Comparison of ENCODE assay signal across 21 cellular contexts in genomic region chr20:35011589-35012226, GRCh38. TPM values are rescaled to one million over a fixed set of nuclear protein-coding genes. Genes with fewer than 3 reads are reported as not detected.
DNase-seq lines count a peak whose midpoint lies in the region; ATAC-seq and TF ChIP-seq lines count a peak whose summit lies in the region.
"Had no signal": no experiment of that assay in that cellular context is flagged by ENCODE, and none has a peak within 500 bp of the region (broad histone marks: within the 10 kb centered on the region; RNA-seq: fewer than 3 reads in every experiment).

No MANE protein-coding gene starts in this region.

- no peaks in the 10 kb centered on the region for H3K27me3 Mint-ChIP-seq in effector memory CD8-positive, alpha-beta T cell
- H3K27me3 Mint-ChIP-seq: dendritic cell treated with granulocyte-macrophage colony-stimulating factor and Interleukin-4, amounts not matched to agents 40 ng/mL and 50 ng/mL, for 4 days had no signal

- H3K9me3 ChIP-seq in Peyer's patch (no peaks in the 10 kb centered on the region), trophoblast cell (ENCODE audit: insufficient read depth, low read depth, low read length) (no peaks in the 10 kb centered on the region)
- H3K9me3 ChIP-seq: neutrophil, tibial artery had no signal

- no peak overlapping the region for H2BK12ac ChIP-seq in trophoblast cell (ENCODE audit: low read length)

- no peak overlapping the region for H2AK5ac ChIP-seq in trophoblast cell (ENCODE audit: low read length)

- no peaks in the 10 kb centered on the region for H3K9me3 Mint-ChIP-seq in effector memory CD8-positive, alpha-beta T cell
- H3K9me3 Mint-ChIP-seq: activated naive CD4-positive, alpha-beta T cell treated with anti-CD3 and anti-CD28 coated beads for 36 hours; dendritic cell treated with granulocyte-macrophage colony-stimulating factor and Interleukin-4, amounts not matched to agents 40 ng/mL and 50 ng/mL, for 4 days had no signal

- H4K12ac ChIP-seq in trophoblast cell (ENCODE audit: low read depth, low read length) = no peak overlapping the region

- TF ChIP-seq CTCF in Peyer's patch (IDR thresholded peaks at IDR 0.05) (no peak), GM13976 (IDR thresholded peaks at IDR 0.05; ENCODE audit: borderline replicate concordance, control extremely low read depth, extremely low read depth, insufficient read depth, missing control alignments) (no peak)

- H3K4me3 ChIP-seq in Peyer's patch = no peak overlapping the region
- H3K4me3 ChIP-seq in trophoblast cell (ENCODE audit: low read depth, low read length) = no peak overlapping the region
- H3K4me3 ChIP-seq: tibial artery had no signal

- peaks cover 83% of the 10 kb centered on the region for H3K36me3 Mint-ChIP-seq in effector memory CD8-positive, alpha-beta T cell (ENCODE audit: insufficient read depth)

- no peaks in the 10 kb centered on the region for H3K79me2 ChIP-seq in trophoblast cell (ENCODE audit: control insufficient read depth, insufficient read depth, low read length, poor library complexity)

- in situ Hi-C loops in GM13976 (cut with MboI; ENCODE audit: low sequenced_read_pairs, unreplicated experiment) = no loop called here

- H4K91ac ChIP-seq in trophoblast cell (ENCODE audit: low read depth, low read length) = no peak overlapping the region

- no peak overlapping the region for H4K8ac ChIP-seq in trophoblast cell (ENCODE audit: low read depth, low read length)

- H3K4me1 Mint-ChIP-seq in effector memory CD8-positive, alpha-beta T cell (ENCODE audit: low read depth in 2 of 2) = peaks cover 0 to 4% of the 10 kb centered on the region in 2 donors

- no peak overlapping the region for H3K14ac ChIP-seq in trophoblast cell (ENCODE audit: low read length)

- no peak overlapping the region for H3K23ac ChIP-seq in trophoblast cell (ENCODE audit: low read length)

- no peak for ATAC-seq in effector memory CD8-positive, alpha-beta T cell (replicated peaks)
- no peak for ATAC-seq in GM18519 (IDR thresholded peaks at IDR 0.05; ENCODE audit: low FRiP score, unreplicated experiment)
- ATAC-seq: foreskin keratinocyte had no signal

- H2BK120ac ChIP-seq in trophoblast cell (ENCODE audit: insufficient read depth, low read length, poor library complexity) = no peak overlapping the region

- H3K18ac ChIP-seq in trophoblast cell (ENCODE audit: low read length) = no peak overlapping the region

- no peak overlapping the region for H2AFZ ChIP-seq in trophoblast cell (ENCODE audit: insufficient read depth, low read length, poor library complexity)

- H3K9ac ChIP-seq in trophoblast cell (ENCODE audit: low read length) = no peak overlapping the region

- no peak overlapping the region for H3K27ac ChIP-seq in Peyer's patch
- peak overlapping the region; percentile 58 for H3K27ac ChIP-seq in trophoblast cell (ENCODE audit: low read depth, low read length)
- H3K27ac ChIP-seq: 22Rv1, brain microvascular endothelial cell, epithelial cell of prostate, foreskin keratinocyte, neutrophil, tibial artery had no signal

- H3K4ac ChIP-seq in trophoblast cell (ENCODE audit: low read depth, low read length) = no peak overlapping the region

- H3K36me3 ChIP-seq in Peyer's patch (peaks cover 0 to 93% (median 0%) of the 10 kb centered on the region in 3 donors), trophoblast cell (ENCODE audit: control insufficient read depth in 1 of 2, insufficient read depth in 2 of 2, low read length in 2 of 2) (peaks cover 50 to 67% of the 10 kb centered on the region in 2 experiments)

- H3K4me1 ChIP-seq in Peyer's patch (no peaks in the 10 kb centered on the region), trophoblast cell (ENCODE audit: control insufficient read depth in 1 of 2, insufficient read depth in 2 of 2, low read length in 2 of 2) (peaks cover 27 to 32% of the 10 kb centered on the region in 2 experiments)
- H3K4me1 ChIP-seq: foreskin keratinocyte had no signal

- H3K4me3 Mint-ChIP-seq in effector memory CD8-positive, alpha-beta T cell = no peak overlapping the region
- H3K4me3 Mint-ChIP-seq: activated naive CD4-positive, alpha-beta T cell treated with anti-CD3 and anti-CD28 coated beads for 36 hours; dendritic cell treated with granulocyte-macrophage colony-stimulating factor and Interleukin-4, amounts not matched to agents 40 ng/mL and 50 ng/mL, for 4 days had no signal

- peaks cover 11% of the 10 kb centered on the region for H3K79me1 ChIP-seq in trophoblast cell (ENCODE audit: low read length)

- TF ChIP-seq POLR2A in Peyer's patch (IDR thresholded peaks at IDR 0.05) = no peak

- no peak overlapping the region for H2BK5ac ChIP-seq in trophoblast cell (ENCODE audit: low read depth, low read length, poor library complexity)

- H3K4me2 ChIP-seq in trophoblast cell (ENCODE audit: low read length) = no peak overlapping the region

- H3K27me3 ChIP-seq in Peyer's patch (no peaks in the 10 kb centered on the region), trophoblast cell (ENCODE audit: insufficient read depth, low read length) (no peaks in the 10 kb centered on the region)
- H3K27me3 ChIP-seq: brain microvascular endothelial cell, foreskin keratinocyte, neutrophil, tibial artery had no signal

- DNase-seq in activated CD4-positive, CD25-positive, alpha-beta regulatory T cell treated with anti-CD3 and anti-CD28 coated beads, Interleukin-2, amount 50 U/mL, for 72 hours = peak; percentile 4
- DNase-seq in activated CD4-positive, CD25-positive, alpha-beta regulatory T cell (lab: John Stamatoyannopoulos, UW) = no peak
- DNase-seq in Peyer's patch = peak in 2 of 3 donors; percentile 19 to 30
- DNase-seq in effector memory CD8-positive, alpha-beta T cell = no peak
- DNase-seq in trophoblast cell = no peak
- no peak for DNase-seq in GM13976 (ENCODE audit: low spot score)
- no peak for DNase-seq in foreskin melanocyte
- DNase-seq: activated CD4-positive, alpha-beta T cell treated with anti-CD3 and anti-CD28 coated beads for 1 hour; activated naive CD4-positive, alpha-beta T cell treated with anti-CD3 and anti-CD28 coated beads for 36 hours; brain microvascular endothelial cell; foreskin keratinocyte; KG1; NCI-H1930; NCI-H446; T1000 had no signal

- WGBS in trophoblast cell (ENCODE audit: extremely low coverage, insufficient coverage, insufficient read length) = no CpG with 5 or more reads among the region's 5 CpGs

- H3K27ac Mint-ChIP-seq in effector memory CD8-positive, alpha-beta T cell = peak overlapping the region; percentile 25 to 38
- H3K27ac Mint-ChIP-seq: dendritic cell treated with granulocyte-macrophage colony-stimulating factor and Interleukin-4, amounts not matched to agents 40 ng/mL and 50 ng/mL, for 4 days had no signal

RNA-seq across cellular contexts. Expression of gene MYH7B, which starts 56.0 kb away (rescaled TPM):
- 1 to 10 TPM in 3 of 4 donors, under 1 TPM in 1; 0.40 to 2.0 (median 1.4) TPM for total RNA-seq in Peyer's patch
- polyA plus RNA-seq in trophoblast cell (2013) = 0.14 and 0.19 TPM in 2 replicates

RNA-seq across cellular contexts. Expression of gene GSS, which starts 56.1 kb away (rescaled TPM):
- total RNA-seq in Peyer's patch = 10 to 100 TPM; 58.0 to 95.6 (median 84.6) TPM
- polyA plus RNA-seq in trophoblast cell (2013) = 29.0 and 32.1 TPM in 2 replicates

Comparison
In these comparisons a context has a peak if more than half of its experiments do, and no peak if none do; other contexts are left out.
1. DNase-seq: peak in activated CD4-positive, CD25-positive, alpha-beta regulatory T cell treated with anti-CD3 and anti-CD28 coated beads, Interleukin-2, amount 50 U/mL, for 72 hours (single experiment) and Peyer's patch (2 of 3); none in activated CD4-positive, CD25-positive, alpha-beta regulatory T cell (0 of 4), effector memory CD8-positive, alpha-beta T cell (0 of 3), trophoblast cell (0 of 2), GM13976 (single experiment) and foreskin melanocyte (single experiment).